In genomic region chr11:78901831-78902230, GRCh38 we compare ENCODE assay signal across 37 cellular contexts.
"Had no signal": no experiment of that assay in that cellular context is flagged by ENCODE, and none has a peak within 500 bp of the region (broad histone marks: within the 10 kb centered on the region; RNA-seq: fewer than 3 reads in every experiment).

No MANE protein-coding gene starts in this region.

- ATAC-seq: activated CD8-positive, alpha-beta T cell treated with anti-CD3 and anti-CD28 coated beads for 36 hours; activated naive CD8-positive, alpha-beta T cell treated with anti-CD3 and anti-CD28 coated beads, Interleukin-2, amount 50 U/mL, for 24 hours; activated T-cell treated with anti-CD3 and anti-CD28 coated beads, Interleukin-2, amount 50 U/mL, for 4 hours; activated T-cell treated with anti-CD3 and anti-CD28 coated beads, Interleukin-2, amount 50 U/mL, for 72 hours; activated T-helper 17 cell treated with anti-CD3 and anti-CD28 coated beads, Interleukin-2, amount 50 U/mL, for 72 hours had no signal

- H3K9me3 ChIP-seq: ascending aorta had no signal

- H3K27me3 ChIP-seq: ascending aorta, cardiac muscle cell had no signal

- H3K4me3 Mint-ChIP-seq: activated B cell treated with CpG ODN at 0.5 μM for 24 hours; activated CD4-positive, alpha-beta memory T cell treated with anti-CD3 and anti-CD28 coated beads for 36 hours; activated CD4-positive, alpha-beta T cell treated with anti-CD3 and anti-CD28 coated beads, Interleukin-2, amount 10 ng/mL, durations not matched to agents 24 days and 14 days; activated CD8-positive, alpha-beta T cell treated with anti-CD3 and anti-CD28 coated beads for 36 hours; activated naive CD4-positive, alpha-beta T cell treated with anti-CD3 and anti-CD28 coated beads, Interleukin-2, amount 10 ng/mL, durations not matched to agents 7 days and 5 days; activated naive CD4-positive, alpha-beta T cell treated with anti-CD3 and anti-CD28 coated beads, Interleukin-2, amount 50 U/mL, for 24 hours; activated naive CD8-positive, alpha-beta T cell; activated naive CD8-positive, alpha-beta T cell treated with anti-CD3 and anti-CD28 coated beads, Interleukin-2, amount 10 ng/mL, durations not matched to agents 7 days and 5 days; activated naive CD8-positive, alpha-beta T cell treated with anti-CD3 and anti-CD28 coated beads, Interleukin-2, amount 50 U/mL, for 24 hours; activated T-cell treated with anti-CD3 and anti-CD28 coated beads, Interleukin-2, amount 50 U/mL, for 4 hours; activated T-cell treated with anti-CD3 and anti-CD28 coated beads, Interleukin-2, amount 50 U/mL, for 72 hours; activated T-helper 1 cell treated with anti-CD3 and anti-CD28 coated beads, Interleukin-12 subunit alpha, Interleukin-12 subunit beta, Interleukin-2, Interleukin-4 antibody, amounts not matched to agents 30 ng/mL and 10 ng/mL and 1 ng/mL, durations not matched to agents 14 hours and 24 hours and 36 hours; activated T-helper 17 cell treated with anti-CD3 and anti-CD28 coated beads, Interleukin-2, amount 50 U/mL, for 72 hours; brain; T-helper 1 cell treated with Interleukin-12 subunit alpha and Interleukin-12 subunit beta and Interleukin-4 antibody, amounts not matched to agents 30 μg/mL and 1 μg/mL, for 36 hours; T-helper 2 cell treated with Interferon-gamma antibody and Interleukin-4, amounts not matched to agents 5 μg/mL and 100 μg/mL, for 36 hours had no signal

- H3K27ac ChIP-seq: ascending aorta, cardiac muscle cell, VCaP had no signal

- H3K4me1 Mint-ChIP-seq: activated B cell treated with CpG ODN at 0.5 μM for 24 hours; activated CD4-positive, alpha-beta T cell treated with anti-CD3 and anti-CD28 coated beads, Interleukin-2, amount 10 ng/mL, durations not matched to agents 24 days and 14 days; activated naive CD4-positive, alpha-beta T cell treated with anti-CD3 and anti-CD28 coated beads, Interleukin-2, amount 10 ng/mL, durations not matched to agents 7 days and 5 days; activated naive CD4-positive, alpha-beta T cell treated with anti-CD3 and anti-CD28 coated beads, Interleukin-2, amount 50 U/mL, for 24 hours; activated naive CD8-positive, alpha-beta T cell treated with anti-CD3 and anti-CD28 coated beads, Interleukin-2, amount 10 ng/mL, durations not matched to agents 7 days and 5 days; activated naive CD8-positive, alpha-beta T cell treated with anti-CD3 and anti-CD28 coated beads, Interleukin-2, amount 50 U/mL, for 24 hours; activated T-helper 17 cell treated with anti-CD3 and anti-CD28 coated beads, Interleukin-2, amount 50 U/mL, for 72 hours had no signal

- H3K4me1 ChIP-seq: ascending aorta had no signal

- H3K9me3 Mint-ChIP-seq: activated B cell treated with CpG ODN at 0.5 μM for 24 hours; activated CD4-positive, alpha-beta memory T cell treated with anti-CD3 and anti-CD28 coated beads for 36 hours; activated CD4-positive, alpha-beta T cell treated with anti-CD3 and anti-CD28 coated beads, Interleukin-2, amount 10 ng/mL, durations not matched to agents 24 days and 14 days; activated CD8-positive, alpha-beta T cell treated with anti-CD3 and anti-CD28 coated beads for 36 hours; activated naive CD4-positive, alpha-beta T cell treated with anti-CD3 and anti-CD28 coated beads, Interleukin-2, amount 10 ng/mL, durations not matched to agents 7 days and 5 days; activated naive CD4-positive, alpha-beta T cell treated with anti-CD3 and anti-CD28 coated beads, Interleukin-2, amount 50 U/mL, for 24 hours; activated naive CD8-positive, alpha-beta T cell treated with anti-CD3 and anti-CD28 coated beads, Interleukin-2, amount 10 ng/mL, durations not matched to agents 7 days and 5 days; activated naive CD8-positive, alpha-beta T cell treated with anti-CD3 and anti-CD28 coated beads, Interleukin-2, amount 50 U/mL, for 24 hours; activated T-cell treated with anti-CD3 and anti-CD28 coated beads, Interleukin-2, amount 50 U/mL, for 4 hours; activated T-cell treated with anti-CD3 and anti-CD28 coated beads, Interleukin-2, amount 50 U/mL, for 72 hours; activated T-helper 1 cell treated with anti-CD3 and anti-CD28 coated beads, Interleukin-12 subunit alpha, Interleukin-12 subunit beta, Interleukin-2, Interleukin-4 antibody, amounts not matched to agents 30 ng/mL and 10 ng/mL and 1 ng/mL, durations not matched to agents 14 hours and 24 hours and 36 hours; activated T-helper 17 cell treated with anti-CD3 and anti-CD28 coated beads, Interleukin-2, amount 50 U/mL, for 72 hours; T-helper 1 cell treated with Interleukin-12 subunit alpha and Interleukin-12 subunit beta and Interleukin-4 antibody, amounts not matched to agents 30 μg/mL and 1 μg/mL, for 36 hours; T-helper 2 cell treated with Interferon-gamma antibody and Interleukin-4, amounts not matched to agents 5 μg/mL and 100 μg/mL, for 36 hours had no signal

- H3K27ac Mint-ChIP-seq: activated B cell treated with CpG ODN at 0.5 μM for 24 hours; activated CD4-positive, alpha-beta memory T cell treated with anti-CD3 and anti-CD28 coated beads for 36 hours; activated CD4-positive, alpha-beta T cell treated with anti-CD3 and anti-CD28 coated beads, Interleukin-2, amount 10 ng/mL, durations not matched to agents 24 days and 14 days; activated CD8-positive, alpha-beta T cell treated with anti-CD3 and anti-CD28 coated beads for 36 hours; activated naive CD4-positive, alpha-beta T cell treated with anti-CD3 and anti-CD28 coated beads, Interleukin-2, amount 10 ng/mL, durations not matched to agents 7 days and 5 days; activated naive CD4-positive, alpha-beta T cell treated with anti-CD3 and anti-CD28 coated beads, Interleukin-2, amount 50 U/mL, for 24 hours; activated naive CD8-positive, alpha-beta T cell; activated naive CD8-positive, alpha-beta T cell treated with anti-CD3 and anti-CD28 coated beads, Interleukin-2, amount 10 ng/mL, durations not matched to agents 7 days and 5 days; activated naive CD8-positive, alpha-beta T cell treated with anti-CD3 and anti-CD28 coated beads, Interleukin-2, amount 50 U/mL, for 24 hours; activated T-cell treated with anti-CD3 and anti-CD28 coated beads, Interleukin-2, amount 50 U/mL, for 72 hours; activated T-helper 1 cell treated with anti-CD3 and anti-CD28 coated beads, Interleukin-12 subunit alpha, Interleukin-12 subunit beta, Interleukin-2, Interleukin-4 antibody, amounts not matched to agents 30 ng/mL and 10 ng/mL and 1 ng/mL, durations not matched to agents 14 hours and 24 hours and 36 hours; activated T-helper 17 cell treated with anti-CD3 and anti-CD28 coated beads, Interleukin-2, amount 50 U/mL, for 72 hours; brain; T-helper 1 cell treated with Interleukin-12 subunit alpha and Interleukin-12 subunit beta and Interleukin-4 antibody, amounts not matched to agents 30 μg/mL and 1 μg/mL, for 36 hours; T-helper 2 cell treated with Interferon-gamma antibody and Interleukin-4, amounts not matched to agents 5 μg/mL and 100 μg/mL, for 36 hours had no signal

- DNase-seq: activated B cell treated with CpG ODN at 0.5 μM for 24 hours; activated CD4-positive, alpha-beta memory T cell treated with anti-CD3 and anti-CD28 coated beads for 36 hours; activated CD4-positive, alpha-beta T cell treated with anti-CD3 and anti-CD28 coated beads for 4 hours; activated CD4-positive, alpha-beta T cell treated with anti-CD3 and anti-CD28 coated beads, Interleukin-2, amount 10 ng/mL, durations not matched to agents 24 days and 14 days; activated CD4-positive, alpha-beta T cell treated with anti-CD3 and anti-CD28 coated beads, Interleukin-2, amount 50 U/mL, for 1 hour; activated CD4-positive, alpha-beta T cell treated with anti-CD3 and anti-CD28 coated beads, Interleukin-2, amount 50 U/mL, for 4 hours; activated CD4-positive, CD25-positive, alpha-beta regulatory T cell treated with anti-CD3 and anti-CD28 coated beads, Interleukin-2, amount 50 U/mL, for 72 hours; activated CD8-positive, alpha-beta memory T cell treated with anti-CD3 and anti-CD28 coated beads, Interleukin-2, amount 50 U/mL, for 4 hours; activated CD8-positive, alpha-beta T cell treated with anti-CD3 and anti-CD28 coated beads for 36 hours; activated effector memory CD4-positive, alpha-beta T cell treated with anti-CD3 and anti-CD28 coated beads, Interleukin-2, amount 50 U/mL, for 16 hours; activated gamma-delta T cell treated with Interleukin-2 at 50 U/mL for 16 hours; activated naive CD4-positive, alpha-beta T cell; activated naive CD4-positive, alpha-beta T cell treated with anti-CD3 and anti-CD28 coated beads, Interleukin-2, amount 10 ng/mL, durations not matched to agents 7 days and 5 days; activated naive CD8-positive, alpha-beta T cell treated with anti-CD3 and anti-CD28 coated beads, Interleukin-2, amount 10 ng/mL, durations not matched to agents 7 days and 5 days; activated naive CD8-positive, alpha-beta T cell treated with anti-CD3 and anti-CD28 coated beads, Interleukin-2, amount 50 U/mL, for 24 hours; activated T-cell treated with anti-CD3 and anti-CD28 coated beads for 4 hours; activated T-cell treated with anti-CD3 and anti-CD28 coated beads, Interleukin-2, amount 50 U/mL, for 1 hour; activated T-cell treated with anti-CD3 and anti-CD28 coated beads, Interleukin-2, amount 50 U/mL, for 4 hours; activated T-cell treated with anti-CD3 and anti-CD28 coated beads, Interleukin-2, amount 50 U/mL, for 72 hours; anterior cingulate cortex; caudate nucleus; SW 1271; T-helper 1 cell; T-helper 2 cell; T-helper 9 cell had no signal

- FAIRE-seq: bronchial epithelial cell, TTC549 had no signal

- H3K36me3 Mint-ChIP-seq: activated CD4-positive, alpha-beta memory T cell treated with anti-CD3 and anti-CD28 coated beads for 36 hours; activated naive CD4-positive, alpha-beta T cell treated with anti-CD3 and anti-CD28 coated beads, Interleukin-2, amount 10 ng/mL, durations not matched to agents 7 days and 5 days; activated naive CD4-positive, alpha-beta T cell treated with anti-CD3 and anti-CD28 coated beads, Interleukin-2, amount 50 U/mL, for 24 hours; activated naive CD8-positive, alpha-beta T cell; activated naive CD8-positive, alpha-beta T cell treated with anti-CD3 and anti-CD28 coated beads, Interleukin-2, amount 10 ng/mL, durations not matched to agents 7 days and 5 days had no signal

- H3K27me3 Mint-ChIP-seq: activated B cell treated with CpG ODN at 0.5 μM for 24 hours had no signal

- H3K36me3 ChIP-seq: ascending aorta, cardiac muscle cell had no signal

- H3K4me3 ChIP-seq: ascending aorta, cardiac muscle cell had no signal
